Comparison of ENCODE assay signal across 1 cellular context in the genomic region with DNA sequence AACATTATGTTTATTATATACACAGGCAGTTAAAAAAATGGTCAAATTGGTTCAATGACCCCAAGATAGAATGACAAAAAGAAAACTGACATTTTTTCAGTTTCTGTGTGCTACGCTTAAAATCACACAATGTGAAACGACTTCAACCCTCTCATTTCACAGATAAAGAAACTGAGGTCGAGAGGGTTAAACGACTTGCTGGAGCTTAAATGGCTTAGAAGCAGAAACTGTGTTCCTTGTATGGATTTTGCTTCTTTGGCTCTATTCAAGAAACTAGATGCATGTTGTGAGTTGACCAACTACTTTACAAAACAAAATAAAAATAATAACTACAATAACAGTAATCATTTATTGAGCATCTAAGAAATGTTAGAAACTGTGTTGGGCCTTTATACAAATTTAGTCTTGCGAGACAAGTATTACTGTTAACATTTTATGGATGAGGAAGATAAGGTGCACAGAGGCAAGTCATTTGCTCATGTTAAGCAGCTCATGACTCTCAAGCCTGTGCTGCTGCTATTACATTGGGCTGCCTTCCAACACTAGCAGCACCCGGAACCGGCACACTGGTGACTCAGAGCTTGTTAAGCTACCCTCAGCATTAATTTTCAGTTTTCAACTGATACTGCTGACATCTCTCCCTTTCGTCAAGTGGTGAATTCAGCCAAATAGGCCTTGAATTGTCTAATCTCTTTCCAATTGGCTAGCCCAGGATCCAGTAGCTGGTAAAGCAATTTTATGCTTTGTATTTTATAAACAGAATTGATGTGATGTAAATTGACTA.
TF ChIP-seq lines count a peak whose summit lies in the region.

No MANE protein-coding gene starts in this region.

TF ChIP-seq in WTC11, 78 proteins besides CTCF, POLR2A, EP300 and RAD21 (continued from another document):
- TF ChIP-seq, protein P1, sequence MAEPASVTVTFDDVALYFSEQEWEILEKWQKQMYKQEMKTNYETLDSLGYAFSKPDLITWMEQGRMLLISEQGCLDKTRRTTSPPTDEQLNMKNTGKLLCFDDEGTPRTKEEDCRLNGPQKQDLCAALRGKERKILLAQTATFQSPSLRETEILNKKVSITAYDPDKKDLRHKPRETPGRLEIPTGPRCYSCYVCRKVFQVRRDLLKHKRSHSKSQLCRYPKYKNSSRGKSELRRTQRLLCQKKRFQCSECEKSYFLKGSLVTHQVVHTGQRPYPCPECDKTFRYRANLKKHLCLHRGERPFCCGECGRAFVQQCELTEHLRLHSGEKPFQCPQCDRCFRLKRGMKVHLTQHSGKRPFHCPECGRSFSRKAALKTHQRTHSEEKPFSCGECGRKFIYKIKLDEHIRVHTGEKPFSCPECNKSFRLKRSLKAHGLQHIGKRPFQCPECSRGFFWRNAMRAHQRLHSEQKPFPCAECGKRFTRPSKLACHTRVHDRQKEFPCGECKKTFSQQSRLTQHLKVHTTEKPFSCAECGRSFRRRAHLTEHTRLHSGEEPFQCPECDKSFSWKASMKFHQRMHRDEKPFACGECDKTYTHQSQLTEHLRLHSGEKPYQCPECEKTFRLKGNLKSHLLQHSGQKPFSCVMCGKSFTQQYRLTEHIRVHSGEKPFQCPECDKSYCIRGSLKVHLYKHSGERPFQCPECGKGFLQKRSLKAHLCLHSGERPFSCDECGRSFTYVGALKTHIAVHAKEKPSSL (CRISPR knock-in tag; conservative IDR thresholded peaks at IDR 0.05), result no peak
